ENCODE assay signal across 11 cellular contexts in genomic region chr5:143887901-143888648, GRCh38.
DNase-seq lines count a peak whose midpoint lies in the region; ATAC-seq, FAIRE-seq and TF ChIP-seq lines count a peak whose summit lies in the region.
"Had no signal": no experiment of that assay in that cellular context is flagged by ENCODE, and none has a peak within 500 bp of the region (broad histone marks: within the 10 kb centered on the region; RNA-seq: fewer than 3 reads in every experiment).

No MANE protein-coding gene starts in this region.

- no peak for ATAC-seq in stimulated activated naive B cell treated with anti-CD40 and anti-IgM and Interleukin-4, amounts not matched to agents 10 μg/mL and 1 μg/mL and 100 μg/mL, for 72 hours (replicated peaks)
- no peak for ATAC-seq in GM19452 (IDR thresholded peaks at IDR 0.05; ENCODE audit: unreplicated experiment)
- ATAC-seq: activated CD4-positive, CD25-positive, alpha-beta regulatory T cell treated with anti-CD3 and anti-CD28 coated beads, Interleukin-2, amount 50 U/mL, for 24 hours had no signal

- peak; percentile 83 for DNase-seq in AG09309 (ENCODE audit: low read depth)
- DNase-seq in HFFc6 = peak; percentile 85
- peak; percentile 17 for DNase-seq in bronchial epithelial cell (ENCODE audit: low read depth)
- DNase-seq in nephron progenitor cell = no peak
- no peak for DNase-seq in stimulated activated naive B cell treated with anti-CD40 and anti-IgM and Interleukin-4, amounts not matched to agents 10 μg/mL and 1 μg/mL and 100 μg/mL, for 72 hours
- no peak for DNase-seq in KG1 (lab: John Stamatoyannopoulos, UW)
- DNase-seq in HuH-7 (ENCODE audit: low spot score) = no peak

- no peak for TF ChIP-seq CTCF in AG09309 (IDR thresholded peaks at IDR 0.05; ENCODE audit: control insufficient read depth, insufficient read depth, low read depth, low read length, missing control alignments)
- TF ChIP-seq CTCF in HFFc6 (IDR thresholded peaks at IDR 0.05) = no peak
- no peak for TF ChIP-seq CTCF in bronchial epithelial cell (IDR thresholded peaks at IDR 0.05; ENCODE audit: insufficient read depth, low read length, severe bottlenecking)
- no peak for TF ChIP-seq CTCF in nephron progenitor cell (IDR thresholded peaks at IDR 0.05)

- peak; percentile 47 for FAIRE-seq in bronchial epithelial cell (lab: Jason Lieb, UNC)
- FAIRE-seq: GM18507 had no signal

- peak overlapping the region; percentile 93 for H3K27ac Mint-ChIP-seq in HFFc6
- peak overlapping the region; percentile 2 for H3K27ac Mint-ChIP-seq in nephron progenitor cell
- no peak overlapping the region for H3K27ac Mint-ChIP-seq in stimulated activated naive B cell treated with anti-CD40 and anti-IgM and Interleukin-4, amounts not matched to agents 10 μg/mL and 1 μg/mL and 100 μg/mL, for 72 hours
- H3K27ac Mint-ChIP-seq: dendritic cell treated with granulocyte-macrophage colony-stimulating factor and Interleukin-4, amounts not matched to agents 40 ng/mL and 50 ng/mL, for 4 days had no signal

- H3K4me3 ChIP-seq in AG09309 (ENCODE audit: control insufficient read depth, low read depth, low read length) (no peak overlapping the region), bronchial epithelial cell (ENCODE audit: low read depth, low read length) (no peak overlapping the region)

- no peaks in the 10 kb centered on the region for H3K27me3 ChIP-seq in bronchial epithelial cell (ENCODE audit: control insufficient read depth, insufficient read depth, low read length)

- H3K4me3 Mint-ChIP-seq in HFFc6 (peak overlapping the region; percentile 63), nephron progenitor cell (no peak overlapping the region)
- H3K4me3 Mint-ChIP-seq in stimulated activated naive B cell treated with anti-CD40 and anti-IgM and Interleukin-4, amounts not matched to agents 10 μg/mL and 1 μg/mL and 100 μg/mL, for 72 hours = no peak overlapping the region
- H3K4me3 Mint-ChIP-seq: dendritic cell treated with granulocyte-macrophage colony-stimulating factor and Interleukin-4, amounts not matched to agents 40 ng/mL and 50 ng/mL, for 4 days had no signal

- H3K36me3 Mint-ChIP-seq in HFFc6 (ENCODE audit: low read depth) (peaks cover 4% of the 10 kb centered on the region; the same call in 1 of the 2 replicates), nephron progenitor cell (ENCODE audit: low read depth) (no peaks in the 10 kb centered on the region)
- H3K36me3 Mint-ChIP-seq in stimulated activated naive B cell treated with anti-CD40 and anti-IgM and Interleukin-4, amounts not matched to agents 10 μg/mL and 1 μg/mL and 100 μg/mL, for 72 hours = no peaks in the 10 kb centered on the region

- H3K36me3 ChIP-seq in bronchial epithelial cell (ENCODE audit: control insufficient read depth, insufficient read depth, low read length) = no peaks in the 10 kb centered on the region

- H3K27me3 Mint-ChIP-seq in HFFc6 (ENCODE audit: insufficient read depth) (no peaks in the 10 kb centered on the region; the same call in 1 of the 2 replicates), nephron progenitor cell (ENCODE audit: low read depth, poor library complexity) (no peaks in the 10 kb centered on the region)
- peaks cover 7 to 17% of the 10 kb centered on the region in 2 donors for H3K27me3 Mint-ChIP-seq in stimulated activated naive B cell treated with anti-CD40 and anti-IgM and Interleukin-4, amounts not matched to agents 10 μg/mL and 1 μg/mL and 100 μg/mL, for 72 hours

- no peaks in the 10 kb centered on the region for H3K9me3 Mint-ChIP-seq in HFFc6
- no peaks in the 10 kb centered on the region for H3K9me3 Mint-ChIP-seq in nephron progenitor cell
- H3K9me3 Mint-ChIP-seq in stimulated activated naive B cell treated with anti-CD40 and anti-IgM and Interleukin-4, amounts not matched to agents 10 μg/mL and 1 μg/mL and 100 μg/mL, for 72 hours = no peaks in the 10 kb centered on the region
- H3K9me3 Mint-ChIP-seq: dendritic cell treated with granulocyte-macrophage colony-stimulating factor and Interleukin-4, amounts not matched to agents 40 ng/mL and 50 ng/mL, for 4 days had no signal

- H3K4me1 Mint-ChIP-seq in HFFc6 (ENCODE audit: low read depth) (peaks cover 52% of the 10 kb centered on the region), nephron progenitor cell (peaks cover 48% of the 10 kb centered on the region)
- no peaks in the 10 kb centered on the region for H3K4me1 Mint-ChIP-seq in stimulated activated naive B cell treated with anti-CD40 and anti-IgM and Interleukin-4, amounts not matched to agents 10 μg/mL and 1 μg/mL and 100 μg/mL, for 72 hours

Comparison
In these comparisons a context has a peak if more than half of its experiments do, and no peak if none do; other contexts are left out.
1. DNase-seq: peak in AG09309 (single experiment), HFFc6 (single experiment) and bronchial epithelial cell (single experiment); none in nephron progenitor cell (single experiment), stimulated activated naive B cell treated with anti-CD40 and anti-IgM and Interleukin-4, amounts not matched to agents 10 μg/mL and 1 μg/mL and 100 μg/mL, for 72 hours (single experiment), KG1 (single experiment) and HuH-7 (single experiment).